ENCODE assay signal across 17 cellular contexts in genomic region chr17:35769895-35770486, GRCh38. TPM values are rescaled to one million over a fixed set of nuclear protein-coding genes. Genes with fewer than 3 reads are reported as not detected.
DNase-seq lines count a peak whose midpoint lies in the region; ATAC-seq and TF ChIP-seq lines count a peak whose summit lies in the region.
"Had no signal": no experiment of that assay in that cellular context is flagged by ENCODE, and none has a peak within 500 bp of the region (broad histone marks: within the 10 kb centered on the region; RNA-seq: fewer than 3 reads in every experiment).

No MANE protein-coding gene starts in this region.

- H3K79me2 ChIP-seq in DND-41 (ENCODE audit: insufficient read depth, low read length) = no peaks in the 10 kb centered on the region
- H3K79me2 ChIP-seq in HCT116 (ENCODE audit: insufficient read depth, low read length) = no peaks in the 10 kb centered on the region
- no peaks in the 10 kb centered on the region for H3K79me2 ChIP-seq in neural progenitor cell (ENCODE audit: low read depth)

- no peak for TF ChIP-seq EP300 in ovary (IDR thresholded peaks at IDR 0.05)

- H3K36me3 ChIP-seq in DND-41 (ENCODE audit: insufficient read depth, low read length) = no peaks in the 10 kb centered on the region
- H3K36me3 ChIP-seq in HCT116 (ENCODE audit: control insufficient read depth in 1 of 2, insufficient read depth in 2 of 2, low read length in 2 of 2) = no peaks in the 10 kb centered on the region
- H3K36me3 ChIP-seq in neural progenitor cell = no peaks in the 10 kb centered on the region
- no peaks in the 10 kb centered on the region for H3K36me3 ChIP-seq in ovary
- H3K36me3 ChIP-seq: Peyer's patch had no signal

- H3K4me3 Mint-ChIP-seq in neural progenitor cell = no peak overlapping the region
- H3K4me3 Mint-ChIP-seq: T-helper 17 cell had no signal

- H3K4me3 ChIP-seq in DND-41 (ENCODE audit: low read depth in 1 of 2, low read length in 2 of 2) (no peak overlapping the region), HCT116 (replicated peaks in 1 of 2; ENCODE audit: low read depth in 1 of 2, low read length in 2 of 2) (no peak overlapping the region), astrocyte of the spinal cord (ENCODE audit: low read depth, low read length) (no peak overlapping the region), neural progenitor cell (no peak overlapping the region), ovary (no peak overlapping the region)
- H3K4me3 ChIP-seq: Peyer's patch had no signal

- H3K4me1 Mint-ChIP-seq in neural progenitor cell = peaks cover 43% of the 10 kb centered on the region

- no peaks in the 10 kb centered on the region for H3K9me3 ChIP-seq in DND-41 (ENCODE audit: insufficient read depth, low read length, severe bottlenecking)
- no peaks in the 10 kb centered on the region for H3K9me3 ChIP-seq in HCT116 (ENCODE audit: control insufficient read depth in 1 of 2, insufficient read depth in 1 of 2, low read depth in 1 of 2, low read length in 2 of 2)
- H3K9me3 ChIP-seq in neural progenitor cell (ENCODE audit: low read depth) = no peaks in the 10 kb centered on the region
- H3K9me3 ChIP-seq in ovary = no peaks in the 10 kb centered on the region
- H3K9me3 ChIP-seq: Peyer's patch had no signal

- peak; percentile 49 for TF ChIP-seq CTCF in DND-41 (IDR thresholded peaks at IDR 0.05; ENCODE audit: borderline replicate concordance, extremely low read depth, low read length, poor library complexity, severe bottlenecking)
- TF ChIP-seq CTCF in HCT116 (IDR thresholded peaks at IDR 0.05 in 2 of 3, conservative IDR thresholded peaks at IDR 0.05 in 1 of 3; ENCODE audit: borderline replicate concordance in 1 of 3, insufficient read depth in 1 of 3, low read depth in 2 of 3, low read length in 2 of 3) = peak in 2 of 3 experiments; percentile 36 to 56; a peak in 3 of 6 replicates
- peak; percentile 26 for TF ChIP-seq CTCF in astrocyte of the spinal cord (IDR thresholded peaks at IDR 0.05; ENCODE audit: low read depth, low read length)
- TF ChIP-seq CTCF in neural progenitor cell (IDR thresholded peaks at IDR 0.05) = peak; percentile 30
- no peak for TF ChIP-seq CTCF in ovary (IDR thresholded peaks at IDR 0.05)

- H3K9me2 ChIP-seq in HCT116 (ENCODE audit: insufficient read depth) = no peaks in the 10 kb centered on the region

- H3K9me3 Mint-ChIP-seq in neural progenitor cell = no peaks in the 10 kb centered on the region

- no TSS peak for BruUV-seq in HCT116 (replicated peaks; lab: Mats Ljungman, UMichigan)

- H3K4me1 ChIP-seq in DND-41 (ENCODE audit: insufficient read depth, low read length) (peaks cover 5% of the 10 kb centered on the region), HCT116 (ENCODE audit: control insufficient read depth in 1 of 2, insufficient read depth in 2 of 2, low read length in 2 of 2) (peaks cover under 1 to 1% of the 10 kb centered on the region in 2 experiments; a peak in 2 of 4 replicates), neural progenitor cell (peaks cover 41% of the 10 kb centered on the region), ovary (ENCODE audit: insufficient read depth) (no peaks in the 10 kb centered on the region)

- H3K27me3 Mint-ChIP-seq in neural progenitor cell (ENCODE audit: insufficient read depth, low read depth) = peaks cover 6% of the 10 kb centered on the region

- H3K27me3 ChIP-seq in DND-41 (ENCODE audit: insufficient read depth, low read length, poor library complexity) (no peaks in the 10 kb centered on the region), HCT116 (ENCODE audit: insufficient read depth, low read length) (no peaks in the 10 kb centered on the region), neural progenitor cell (no peaks in the 10 kb centered on the region), ovary (no peaks in the 10 kb centered on the region)
- H3K27me3 ChIP-seq: Peyer's patch had no signal

- 91 to 93% (median 91%) methylated on average over 48 of the region's 48 CpGs for WGBS in ovary, 3 donors

- no peak for TF ChIP-seq RAD21 in HCT116 (IDR thresholded peaks at IDR 0.05; ENCODE audit: low read depth)

- H3K27ac Mint-ChIP-seq in neural progenitor cell = no peak overlapping the region
- H3K27ac Mint-ChIP-seq: T-helper 17 cell had no signal

- H3F3A ChIP-seq in neural progenitor cell (ENCODE audit: low read depth) = peaks cover 20% of the 10 kb centered on the region

- RAD21 ChIA-PET in HCT116 (lab: Charles Lee; ENCODE audit: low non-redundant PET in 1 of 2, low total read pairs in 2 of 2, uncharacterized antibody in 2 of 2, unreplicated experiment in 2 of 2) = interaction anchor here (0.8 to 1.2 kb wide), 2 partner anchors 19 to 34 kb away, joined by 4 to 5 read pairs; no protein-coding TSS in a partner anchor

- POLR2A ChIA-PET in HCT116 (lab: Charles Lee) = no interaction called here

- H2AFZ ChIP-seq in DND-41 (ENCODE audit: low read depth, low read length) = no peak overlapping the region
- no peak overlapping the region for H2AFZ ChIP-seq in HCT116 (ENCODE audit: low read depth, low read length, poor library complexity, severe bottlenecking)
- H2AFZ ChIP-seq in neural progenitor cell (replicated peaks) = no peak overlapping the region

- CTCF ChIA-PET in HCT116 (lab: Charles Lee) = interaction anchor here (1.1 to 1.2 kb wide), 2 partner anchors 9 to 15 kb away, joined by 3 read pairs; no protein-coding TSS in a partner anchor

- no peaks in the 10 kb centered on the region for H3K36me3 Mint-ChIP-seq in neural progenitor cell

- no peak overlapping the region for H3K9ac ChIP-seq in DND-41 (ENCODE audit: low read depth, low read length)
- no peak overlapping the region for H3K9ac ChIP-seq in HCT116 (ENCODE audit: low read length)
- no peak overlapping the region for H3K9ac ChIP-seq in neural progenitor cell

- intact Hi-C loops in HCT116 (cut with micrococcal nuclease) = no loop called here
- intact Hi-C loops in ovary (cut with DNase I) = loop anchor here in 1 of 4 donors (5.0 to 10.0 kb wide), 2 partner anchors 37 to 715 kb away; partner anchors contain the start of genes TAF15 and ZNHIT3

- peaks cover 3% of the 10 kb centered on the region; the same call in 1 of the 2 replicates for H4K20me1 ChIP-seq in DND-41 (ENCODE audit: insufficient read depth, low read length)
- no peaks in the 10 kb centered on the region for H4K20me1 ChIP-seq in HCT116 (ENCODE audit: insufficient read depth)
- no peaks in the 10 kb centered on the region for H4K20me1 ChIP-seq in neural progenitor cell (ENCODE audit: low read depth)

- no peak for ATAC-seq in DND-41 (ENCODE audit: insufficient read depth, low read depth)
- ATAC-seq in HCT116 = no peak
- ATAC-seq: left cardiac atrium, T-helper 17 cell had no signal

- TF ChIP-seq POLR2A in HCT116 (IDR thresholded peaks at IDR 0.05; ENCODE audit: borderline replicate concordance, extremely low read depth, insufficient read depth, insufficient read length) (no peak), ovary (IDR thresholded peaks at IDR 0.05) (no peak)

- H3K4me2 ChIP-seq in DND-41 (ENCODE audit: insufficient read depth, low read length) (no peak overlapping the region), HCT116 (ENCODE audit: low read length) (no peak overlapping the region), neural progenitor cell (no peak overlapping the region)

- DNase-seq in DND-41 = no peak
- no peak for DNase-seq in HCT116 (ENCODE audit: low read depth, low spot score)
- no peak for DNase-seq in astrocyte of the spinal cord (ENCODE audit: low read depth, low spot score)
- DNase-seq in neural progenitor cell (ENCODE audit: low spot score) = no peak
- no peak for DNase-seq in activated CD4-positive, alpha-beta T cell treated with anti-CD3 and anti-CD28 coated beads for 4 hours
- no peak for DNase-seq in 8988T
- DNase-seq in ovary = no peak
- DNase-seq: activated CD4-positive, alpha-beta T cell treated with anti-CD3 and anti-CD28 coated beads for 48 hours; activated T-cell treated with anti-CD3 and anti-CD28 coated beads, Interleukin-2, amount 50 U/mL, for 48 hours; DMS79 treated with DMSO at 0.1 percent for 48 hours; erythroblast; left cardiac atrium; Peyer's patch; T-helper 17 cell had no signal

- no peak overlapping the region for H3K27ac ChIP-seq in DND-41 (ENCODE audit: low read length)
- no peak overlapping the region for H3K27ac ChIP-seq in HCT116 (ENCODE audit: low read depth, low read length)
- H3K27ac ChIP-seq in neural progenitor cell = no peak overlapping the region
- H3K27ac ChIP-seq in ovary = no peak overlapping the region
- H3K27ac ChIP-seq: C4-2B had no signal

- in situ Hi-C loops in astrocyte of the spinal cord (cut with HindIII; ENCODE audit: low sequenced_read_pairs) = no loop called here

TF ChIP-seq in HCT116, 20 proteins besides CTCF, POLR2A, EP300 and RAD21 (continues in another document):
- no peak for TF ChIP-seq SRF (IDR thresholded peaks at IDR 0.05; ENCODE audit: low read depth)
- no peak for TF ChIP-seq ATF3 (IDR thresholded peaks at IDR 0.05)
- TF ChIP-seq EZH2phosphoT487 (IDR thresholded peaks at IDR 0.05; ENCODE audit: borderline replicate concordance) = no peak
- no peak for TF ChIP-seq CBX3 (IDR thresholded peaks at IDR 0.05; ENCODE audit: low read depth)
- no peak for TF ChIP-seq SP1 (IDR thresholded peaks at IDR 0.05; ENCODE audit: low read depth)

RNA-seq across cellular contexts. Expression of gene C17orf50, which starts 9.3 kb away (rescaled TPM):
- not detected for total RNA-seq in HCT116 (2021; ENCODE audit: unreplicated experiment)
- polyA plus RNA-seq in HCT116 (2012) = 0.15 TPM in 1 of 2 replicates, not detected in the other
- not detected in 2 replicates for total RNA-seq in neural progenitor cell (ENCODE audit: low replicate concordance)
- total RNA-seq in ovary = not detected
- polyA plus RNA-seq in ovary = not detected
- total RNA-seq: left cardiac atrium, NCI-H460, Peyer's patch, pulmonary artery endothelial cell, T-helper 17 cell had no signal

RNA-seq across cellular contexts. Expression of gene GAS2L2, which starts 17.0 kb away (rescaled TPM):
- total RNA-seq in HCT116 (2021; ENCODE audit: unreplicated experiment) = not detected
- polyA plus RNA-seq in HCT116 (2012) = not detected in 2 replicates
- total RNA-seq in neural progenitor cell (ENCODE audit: low replicate concordance) = 0.09 TPM in 1 of 2 replicates, not detected in the other
- total RNA-seq in ovary = 1 to 10 TPM in 2 of 7 donors, under 1 TPM in 3, not detected in 2; 0.37 to 9.0 (median 0.62) TPM
- polyA plus RNA-seq in ovary = under 1 TPM in 1 of 2 donors, not detected in 1; 0.02 TPM
- total RNA-seq: NCI-H460, Peyer's patch, pulmonary artery endothelial cell, T-helper 17 cell had no signal

RNA-seq across cellular contexts. Expression of gene MMP28, which starts 25.4 kb away (rescaled TPM):
- total RNA-seq in HCT116 (2021; ENCODE audit: unreplicated experiment) = 2.6 TPM
- polyA plus RNA-seq in HCT116 (2012) = 1.4 and 1.5 TPM in 2 replicates
- total RNA-seq in neural progenitor cell (ENCODE audit: low replicate concordance) = not detected in 2 replicates
- 10 to 100 TPM in 1 of 7 donors, 1 to 10 TPM in 4, under 1 TPM in 2; 0.25 to 33.3 (median 3.3) TPM for total RNA-seq in ovary
- polyA plus RNA-seq in ovary = 1 to 10 TPM; 5.9 to 7.1 TPM

RNA-seq across cellular contexts. Expression of gene RASL10B, which starts 38.6 kb away (rescaled TPM):
- 0.15 TPM for total RNA-seq in HCT116 (2021; ENCODE audit: unreplicated experiment)
- not detected in 2 replicates for polyA plus RNA-seq in HCT116 (2012)
- 4.8 and 14.5 TPM in 2 replicates for total RNA-seq in neural progenitor cell (ENCODE audit: low replicate concordance)
- 10 to 100 TPM in 1 of 7 donors, 1 to 10 TPM in 6; 5.1 to 14.8 (median 6.7) TPM for total RNA-seq in ovary
- 1 to 10 TPM; 2.3 to 4.8 TPM for polyA plus RNA-seq in ovary

RNA-seq across cellular contexts. Expression of gene TAF15, which starts 39.3 kb away (rescaled TPM):
- total RNA-seq in HCT116 (2021; ENCODE audit: unreplicated experiment) (346 TPM), neural progenitor cell (ENCODE audit: low replicate concordance) (84.8 and 90.1 TPM in 2 replicates), ovary (100 to 1,000 TPM in 5 of 7 donors, 10 to 100 TPM in 2; 30.2 to 162 (median 126) TPM)
- polyA plus RNA-seq in HCT116 (2012) = 309 and 338 TPM in 2 replicates
- 100 to 1,000 TPM in 1 of 2 donors, 10 to 100 TPM in 1; 88.9 to 223 TPM for polyA plus RNA-seq in ovary

Comparison
In these comparisons a context has a peak if more than half of its experiments do, and no peak if none do; other contexts are left out.
1. CTCF ChIP-seq: peak in DND-41 (single experiment), HCT116 (2 of 3), astrocyte of the spinal cord (single experiment) and neural progenitor cell (single experiment); none in ovary (0 of 3).